Comparison of ENCODE assay signal across 24 cellular contexts in genomic region chr2:133252770-133253355, GRCh38.
"Had no signal": no experiment of that assay in that cellular context is flagged by ENCODE, and none has a peak within 500 bp of the region (broad histone marks: within the 10 kb centered on the region; RNA-seq: fewer than 3 reads in every experiment).

No MANE protein-coding gene starts in this region.

- ATAC-seq: left cardiac atrium; left lung; naive thymus-derived CD8-positive, alpha-beta T cell; right cardiac atrium; stimulated activated naive B cell treated with anti-CD40 and anti-IgM and Interleukin-4, amounts not matched to agents 10 μg/mL and 1 μg/mL and 100 μg/mL, for 72 hours had no signal

- H3K36me3 ChIP-seq: esophagus muscularis mucosa, left lung, prostate gland, sigmoid colon, spleen, thoracic aorta, tibial nerve, upper lobe of left lung had no signal

- H3K9me3 ChIP-seq: esophagus muscularis mucosa, left lung, prostate gland, sigmoid colon, spleen, thoracic aorta, tibial nerve, upper lobe of left lung had no signal

- H3K27me3 ChIP-seq: dorsolateral prefrontal cortex, esophagus muscularis mucosa, hepatocyte, left lung, sigmoid colon, spleen, tibial nerve, upper lobe of left lung had no signal

- H3K4me1 ChIP-seq: prostate gland, sigmoid colon had no signal

- DNase-seq: cerebellar nuclear complex; cortex of kidney; dorsolateral prefrontal cortex; effector CD4-positive, alpha-beta T cell; head of caudate nucleus; kidney; left cardiac atrium; left lung; mesenchymal stem cell; midbrain; naive thymus-derived CD8-positive, alpha-beta T cell; nephron progenitor cell; nucleus accumbens; right cardiac atrium; sigmoid colon; spleen; stimulated activated naive B cell treated with anti-CD40 and anti-IgM and Interleukin-4, amounts not matched to agents 10 μg/mL and 1 μg/mL and 100 μg/mL, for 72 hours; upper lobe of left lung had no signal

- H3K4me3 ChIP-seq: dorsolateral prefrontal cortex, esophagus muscularis mucosa, hepatocyte, left lung, prostate gland, sigmoid colon, spleen, thoracic aorta, tibial nerve, upper lobe of left lung had no signal

- H3K79me2 ChIP-seq: hepatocyte had no signal

- H3K27ac ChIP-seq: epithelial cell of prostate, esophagus muscularis mucosa, hepatocyte, left lung, prostate gland, sigmoid colon, spleen, thoracic aorta, tibial nerve, upper lobe of left lung had no signal

- H2AFZ ChIP-seq: hepatocyte had no signal

- H3K4me2 ChIP-seq: hepatocyte had no signal
